7 cellular contexts compared by ENCODE assay signal in the genomic region with DNA sequence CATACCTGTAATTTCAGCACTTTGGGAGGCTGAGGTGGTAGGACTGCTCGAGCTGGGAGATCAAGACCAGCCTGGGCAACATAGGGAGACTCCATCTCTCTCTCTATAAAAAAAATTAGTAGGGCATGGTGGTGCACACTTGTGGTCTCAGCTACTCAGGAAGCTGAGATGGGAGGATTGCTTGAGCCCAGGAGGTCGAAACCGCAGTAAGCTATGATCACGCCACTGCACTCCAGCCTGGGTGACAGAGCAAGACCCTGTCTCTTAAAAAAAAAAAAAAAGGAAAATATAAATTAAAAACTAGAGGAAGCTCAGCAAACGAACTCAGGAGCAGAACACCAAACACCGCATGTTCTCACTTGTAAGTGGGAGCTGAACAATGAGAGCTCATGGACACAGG. TPM values are rescaled to one million over a fixed set of nuclear protein-coding genes. Genes with fewer than 3 reads are reported as not detected.
"Had no signal": no experiment of that assay in that cellular context is flagged by ENCODE, and none has a peak within 500 bp of the region (broad histone marks: within the 10 kb centered on the region; RNA-seq: fewer than 3 reads in every experiment).

No MANE protein-coding gene starts in this region.

RNA-seq across cellular contexts. Expression of gene CLEC17A, which starts 41.6 kb away (rescaled TPM):
- total RNA-seq: LHCN-M2, MCF 10A, PC-3, Right ventricle myocardium superior had no signal

RNA-seq across cellular contexts. Expression of gene ADGRE3, which starts 50.2 kb away (rescaled TPM):
- total RNA-seq: LHCN-M2, MCF 10A, PC-3, Peyer's patch, Right ventricle myocardium superior, SJSA1, T-cell had no signal
